Comparison of ENCODE assay signal across 26 cellular contexts in the genomic region with DNA sequence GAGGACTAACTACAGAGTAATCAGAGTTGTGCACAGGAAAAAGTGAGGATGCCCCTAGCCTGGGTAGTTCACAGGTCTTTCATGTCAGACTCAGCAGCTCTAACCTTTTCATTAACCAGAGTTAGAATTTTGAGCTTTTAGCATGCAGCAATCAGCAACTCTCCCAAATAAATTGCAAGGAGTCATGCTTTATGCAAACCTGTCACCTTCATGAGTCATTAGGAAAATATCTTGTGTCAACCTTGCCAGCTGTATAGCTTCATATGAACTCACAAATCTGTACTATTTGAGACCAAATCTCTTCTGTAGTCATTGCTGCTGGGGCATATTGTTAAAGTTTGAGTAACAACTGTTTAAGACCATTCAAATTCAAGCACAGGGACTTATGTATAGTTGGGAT.
DNase-seq lines count a peak whose midpoint lies in the region; ATAC-seq, FAIRE-seq and TF ChIP-seq lines count a peak whose summit lies in the region.
"Had no signal": no experiment of that assay in that cellular context is flagged by ENCODE, and none has a peak within 500 bp of the region (broad histone marks: within the 10 kb centered on the region; RNA-seq: fewer than 3 reads in every experiment).

No MANE protein-coding gene starts in this region.

- intact Hi-C loops in body of pancreas (cut with DNase I): no loop called here
- intact Hi-C loops in activated naive CD4-positive, alpha-beta T cell treated with anti-CD3 and anti-CD28 coated beads for 36 hours (cut with micrococcal nuclease): no loop called here

- TF ChIP-seq POLR2A in body of pancreas (IDR thresholded peaks at IDR 0.05): no peak

- H3K36me3 ChIP-seq in body of pancreas (replicated peaks in 1 of 2; ENCODE audit: insufficient read depth in 1 of 2, low read depth in 2 of 2): no peaks in the 10 kb centered on the region
- H3K36me3 ChIP-seq in keratinocyte (ENCODE audit: control insufficient read depth in 2 of 2, extremely low read depth in 1 of 2, insufficient read depth in 2 of 2, low read length in 2 of 2): no peaks in the 10 kb centered on the region
- H3K36me3 ChIP-seq: neutrophil, SJCRH30, tibial nerve had no signal

- H3K9ac ChIP-seq in keratinocyte (ENCODE audit: control insufficient read depth, extremely low read depth, insufficient read depth, low read length): no peak overlapping the region

- no peaks in the 10 kb centered on the region for H3K4me1 Mint-ChIP-seq in activated naive CD4-positive, alpha-beta T cell treated with anti-CD3 and anti-CD28 coated beads for 36 hours (ENCODE audit: low read depth)
- H3K4me1 Mint-ChIP-seq: activated CD4-positive, alpha-beta T cell treated with anti-CD3 and anti-CD28 coated beads for 36 hours; CD14-positive monocyte had no signal

- H4K20me1 ChIP-seq in keratinocyte (ENCODE audit: control insufficient read depth, extremely low read depth, insufficient read depth, low read length): no peaks in the 10 kb centered on the region

- H3K4me3 Mint-ChIP-seq in activated naive CD4-positive, alpha-beta T cell treated with anti-CD3 and anti-CD28 coated beads for 36 hours: no peak overlapping the region
- H3K4me3 Mint-ChIP-seq: activated CD4-positive, alpha-beta T cell treated with anti-CD3 and anti-CD28 coated beads for 36 hours; CD14-positive monocyte; stimulated activated naive CD8-positive, alpha-beta T cell treated with anti-CD3 and anti-CD28 coated beads, Interleukin-15, Interleukin-2, amounts not matched to agents 100 ng/mL and 50 ng/mL, for 24 hours; T-helper 1 cell treated with Interleukin-12 subunit alpha and Interleukin-12 subunit beta and Interleukin-4 antibody, amounts not matched to agents 30 μg/mL and 1 μg/mL, for 36 hours had no signal

- no peaks in the 10 kb centered on the region for H3K9me1 ChIP-seq in keratinocyte (ENCODE audit: control insufficient read depth, extremely low read depth, insufficient read depth, low read length)

- H3K4me1 ChIP-seq in body of pancreas (peaks cover 9% of the 10 kb centered on the region), keratinocyte (ENCODE audit: control insufficient read depth, extremely low read depth, insufficient read depth, low read length) (peaks cover 4% of the 10 kb centered on the region)
- H3K4me1 ChIP-seq: psoas muscle had no signal

- POLR2A ChIA-PET in HEK293T (lab: Yijun Ruan, JAX): no interaction called here

- H2AFZ ChIP-seq in keratinocyte (ENCODE audit: control insufficient read depth, low read length): no peak overlapping the region

- peak; percentile 76 for FAIRE-seq in keratinocyte (lab: Jason Lieb, UNC)
- FAIRE-seq: endometrium, HTR-8/SVneo had no signal

- no peak for TF ChIP-seq CTCF in body of pancreas (IDR thresholded peaks at IDR 0.05)
- no peak for TF ChIP-seq CTCF in keratinocyte (optimal IDR thresholded peaks at IDR 0.05 in 1 of 3, IDR thresholded peaks at IDR 0.05 in 1 of 3, conservative IDR thresholded peaks at IDR 0.05 in 1 of 3; ENCODE audit: extremely low read depth in 1 of 3, insufficient read depth in 2 of 3, low read length in 3 of 3)

- CTCF ChIA-PET in activated naive CD4-positive, alpha-beta T cell treated with anti-CD3 and anti-CD28 coated beads for 36 hours (lab: Charles Lee): no interaction called here
- CTCF ChIA-PET in HEK293T (lab: Yijun Ruan, JAX): no interaction called here

- no peaks in the 10 kb centered on the region for H3K27me3 ChIP-seq in body of pancreas
- no peaks in the 10 kb centered on the region for H3K27me3 ChIP-seq in keratinocyte (ENCODE audit: control insufficient read depth, extremely low read depth, insufficient read depth, low read length)
- H3K27me3 ChIP-seq: neutrophil, tibial nerve had no signal

- H3K27ac ChIP-seq in body of pancreas (no peak overlapping the region), keratinocyte (ENCODE audit: control insufficient read depth, insufficient read depth, low read length) (no peak overlapping the region)
- H3K27ac ChIP-seq: neutrophil, psoas muscle, SJCRH30, tibial nerve had no signal

- H3K27me3 Mint-ChIP-seq in activated naive CD4-positive, alpha-beta T cell treated with anti-CD3 and anti-CD28 coated beads for 36 hours (ENCODE audit: low read depth): no peaks in the 10 kb centered on the region
- H3K27me3 Mint-ChIP-seq: activated CD4-positive, alpha-beta T cell treated with anti-CD3 and anti-CD28 coated beads for 36 hours; stimulated activated naive CD8-positive, alpha-beta T cell treated with anti-CD3 and anti-CD28 coated beads, Interleukin-15, Interleukin-2, amounts not matched to agents 100 ng/mL and 50 ng/mL, for 24 hours had no signal

- no peak overlapping the region for H3K4me2 ChIP-seq in keratinocyte (ENCODE audit: control insufficient read depth, extremely low read depth, insufficient read depth, low read depth, low read length)

- dilution Hi-C loops in keratinocyte (cut with MboI; ENCODE audit: extremely low pct_ligation_motif_present, low sequenced_read_pairs): no loop called here

- peak; percentile 51 for DNase-seq in ELR (ENCODE audit: low read depth)
- peak; percentile 52 for DNase-seq in NCI-H82 treated with DMSO at 0.1 percent for 48 hours (lab: John Stamatoyannopoulos, UW; ENCODE audit: unreplicated experiment)
- DNase-seq in body of pancreas: no peak
- DNase-seq in keratinocyte (ENCODE audit: low read depth, low spot score): no peak
- no peak for DNase-seq in activated naive CD4-positive, alpha-beta T cell treated with anti-CD3 and anti-CD28 coated beads for 36 hours
- DNase-seq in NCI-H774 (lab: John Stamatoyannopoulos, UW): no peak
- DNase-seq in HEK293T (ENCODE audit: extremely low spot score): no peak
- DNase-seq in NCI-H128 (lab: John Stamatoyannopoulos, UW; ENCODE audit: unreplicated experiment): no peak
- DNase-seq: activated CD4-positive, alpha-beta T cell treated with anti-CD3 and anti-CD28 coated beads for 36 hours; activated CD8-positive, alpha-beta memory T cell treated with anti-CD3 and anti-CD28 coated beads for 24 hours; activated gamma-delta T cell treated with Interleukin-2 at 50 U/mL for 16 hours; activated T-cell treated with anti-CD3 and anti-CD28 coated beads, Interleukin-2, amount 50 U/mL, for 1 hour; head of caudate nucleus; left colon; mesenchymal stem cell; NCI-H187; OCI-M1; psoas muscle; SJCRH30 had no signal

- peak; percentile 42 for ATAC-seq in body of pancreas
- ATAC-seq: activated CD4-positive, alpha-beta T cell treated with anti-CD3 and anti-CD28 coated beads for 36 hours; left colon; psoas muscle had no signal

- H3K36me3 Mint-ChIP-seq in activated naive CD4-positive, alpha-beta T cell treated with anti-CD3 and anti-CD28 coated beads for 36 hours (ENCODE audit: low read depth): no peaks in the 10 kb centered on the region
- H3K36me3 Mint-ChIP-seq: CD14-positive monocyte had no signal

- no peaks in the 10 kb centered on the region for H3K9me3 Mint-ChIP-seq in activated naive CD4-positive, alpha-beta T cell treated with anti-CD3 and anti-CD28 coated beads for 36 hours

- H3K4me3 ChIP-seq in body of pancreas (no peak overlapping the region), keratinocyte (ENCODE audit: control insufficient read depth in 2 of 3, extremely low read depth in 1 of 3, insufficient read depth in 2 of 3, low read depth in 1 of 3, low read length in 3 of 3) (no peak overlapping the region)
- H3K4me3 ChIP-seq: psoas muscle, SJCRH30, tibial nerve had no signal

- no peak overlapping the region for H3K27ac Mint-ChIP-seq in activated naive CD4-positive, alpha-beta T cell treated with anti-CD3 and anti-CD28 coated beads for 36 hours
- H3K27ac Mint-ChIP-seq: activated CD4-positive, alpha-beta T cell treated with anti-CD3 and anti-CD28 coated beads for 36 hours; CD14-positive monocyte; stimulated activated naive CD8-positive, alpha-beta T cell treated with anti-CD3 and anti-CD28 coated beads, Interleukin-15, Interleukin-2, amounts not matched to agents 100 ng/mL and 50 ng/mL, for 24 hours; T-helper 1 cell treated with Interleukin-12 subunit alpha and Interleukin-12 subunit beta and Interleukin-4 antibody, amounts not matched to agents 30 μg/mL and 1 μg/mL, for 36 hours had no signal

- H3K9me3 ChIP-seq in body of pancreas (no peaks in the 10 kb centered on the region), keratinocyte (ENCODE audit: control insufficient read depth, low read depth, low read length) (no peaks in the 10 kb centered on the region)
- H3K9me3 ChIP-seq: neutrophil, psoas muscle, SJCRH30, tibial nerve had no signal

- H3K79me2 ChIP-seq in keratinocyte (ENCODE audit: control insufficient read depth, insufficient read depth, low read length): no peaks in the 10 kb centered on the region

TF ChIP-seq in HEK293T, 16 proteins besides CTCF, POLR2A, EP300 and RAD21:
- TF ChIP-seq ZNF384 (IDR thresholded peaks at IDR 0.05) (no peak), SUZ12 (IDR thresholded peaks at IDR 0.05) (no peak), FOXA1 (IDR thresholded peaks at IDR 0.05) (no peak), ELF4 (IDR thresholded peaks at IDR 0.05) (no peak), SP1 (IDR thresholded peaks at IDR 0.05) (no peak), NFRKB (IDR thresholded peaks at IDR 0.05) (no peak), CTBP1 (IDR thresholded peaks at IDR 0.05; ENCODE audit: borderline replicate concordance) (no peak), FOXM1 (IDR thresholded peaks at IDR 0.05; ENCODE audit: borderline replicate concordance) (no peak), BHLHE40 (IDR thresholded peaks at IDR 0.05; ENCODE audit: borderline replicate concordance) (no peak)
- TF ChIP-seq, protein P1, sequence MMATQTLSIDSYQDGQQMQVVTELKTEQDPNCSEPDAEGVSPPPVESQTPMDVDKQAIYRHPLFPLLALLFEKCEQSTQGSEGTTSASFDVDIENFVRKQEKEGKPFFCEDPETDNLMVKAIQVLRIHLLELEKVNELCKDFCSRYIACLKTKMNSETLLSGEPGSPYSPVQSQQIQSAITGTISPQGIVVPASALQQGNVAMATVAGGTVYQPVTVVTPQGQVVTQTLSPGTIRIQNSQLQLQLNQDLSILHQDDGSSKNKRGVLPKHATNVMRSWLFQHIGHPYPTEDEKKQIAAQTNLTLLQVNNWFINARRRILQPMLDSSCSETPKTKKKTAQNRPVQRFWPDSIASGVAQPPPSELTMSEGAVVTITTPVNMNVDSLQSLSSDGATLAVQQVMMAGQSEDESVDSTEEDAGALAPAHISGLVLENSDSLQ (IDR thresholded peaks at IDR 0.05): no peak

Comparison
In these comparisons a context has a peak if more than half of its experiments do, and no peak if none do; other contexts are left out.
1. DNase-seq: peak in ELR (single experiment) and NCI-H82 treated with DMSO at 0.1 percent for 48 hours (single experiment); none in body of pancreas (0 of 4), keratinocyte (single experiment), activated naive CD4-positive, alpha-beta T cell treated with anti-CD3 and anti-CD28 coated beads for 36 hours (single experiment), NCI-H774 (single experiment), HEK293T (single experiment) and NCI-H128 (single experiment).